In the genomic region with DNA sequence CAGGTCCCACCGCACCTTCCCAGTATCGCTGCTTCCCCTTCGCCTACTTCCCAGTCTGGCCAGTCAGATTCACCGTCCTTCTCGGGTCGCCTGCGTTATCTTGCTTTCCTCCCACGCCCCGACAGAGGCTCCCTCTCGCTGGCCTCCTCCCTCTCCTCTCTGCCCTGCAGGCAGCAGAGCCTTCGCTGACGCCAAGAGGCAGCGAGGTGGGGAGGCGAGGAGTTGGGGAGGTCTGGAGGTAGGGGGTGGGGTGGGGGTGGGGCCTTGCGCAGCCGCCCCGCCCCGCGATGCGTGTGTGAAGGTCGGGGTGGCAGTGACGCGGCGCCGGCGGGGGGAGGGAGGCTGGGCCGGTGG, we compare ENCODE assay signal across 1 cellular context. TPM values are rescaled to one million over a fixed set of nuclear protein-coding genes. Genes with fewer than 3 reads are reported as not detected.
"Had no signal": no experiment of that assay in that cellular context is flagged by ENCODE, and none has a peak within 500 bp of the region (broad histone marks: within the 10 kb centered on the region; RNA-seq: fewer than 3 reads in every experiment).

A gene (plus strand): TSS at position 340 of the 354 bp plus-strand sequence. CDS start 116 bp downstream, outside the sequence.

RNA-seq across cellular contexts. Expression of the gene that starts here (rescaled TPM):
- total RNA-seq: pulmonary artery endothelial cell had no signal
